11 cellular contexts compared by ENCODE assay signal in genomic region chr5:8843766-8844165, GRCh38.
DNase-seq lines count a peak whose midpoint lies in the region; ATAC-seq and TF ChIP-seq lines count a peak whose summit lies in the region.
"Had no signal": no experiment of that assay in that cellular context is flagged by ENCODE, and none has a peak within 500 bp of the region (broad histone marks: within the 10 kb centered on the region; RNA-seq: fewer than 3 reads in every experiment).

No MANE protein-coding gene starts in this region.

- WGBS in testis, 2 donors: 31 to 42% methylated on average over 6 to 7 of the region's 7 CpGs

- peak overlapping the region; percentile 2 to 46 (median 7) for H3K4me3 Mint-ChIP-seq in brain
- H3K4me3 Mint-ChIP-seq: dendritic cell treated with granulocyte-macrophage colony-stimulating factor and Interleukin-4, amounts not matched to agents 40 ng/mL and 50 ng/mL, for 4 days; mesothelial cell of epicardium had no signal

- peaks cover 32% of the 10 kb centered on the region for H3K4me1 Mint-ChIP-seq in brain
- H3K4me1 Mint-ChIP-seq: mesothelial cell of epicardium had no signal

- peaks cover 3% of the 10 kb centered on the region for H3K36me3 Mint-ChIP-seq in brain

- no peaks in the 10 kb centered on the region for H3K9me3 ChIP-seq in testis

- no peak overlapping the region for H3K4me3 ChIP-seq in testis

- intact Hi-C loops in testis (cut with DNase I; ENCODE audit: low total_unique reads): no loop called here

- TF ChIP-seq POLR2A in testis (IDR thresholded peaks at IDR 0.05): no peak

- H3K36me3 ChIP-seq in testis (ENCODE audit: low read depth, missing control alignments): no peaks in the 10 kb centered on the region

- no peaks in the 10 kb centered on the region for H3K27me3 ChIP-seq in testis

- peaks cover 11% of the 10 kb centered on the region for H3K4me1 ChIP-seq in testis

- peaks cover 6 to 15% (median 8%) of the 10 kb centered on the region in 5 experiments for H3K9me3 Mint-ChIP-seq in brain

- peak overlapping the region in 1 of 2 donors; percentile 3 for H3K27ac ChIP-seq in testis

- peak overlapping the region; percentile 74 to 92 (median 88) for H3K27ac Mint-ChIP-seq in brain
- H3K27ac Mint-ChIP-seq: dendritic cell treated with granulocyte-macrophage colony-stimulating factor and Interleukin-4, amounts not matched to agents 40 ng/mL and 50 ng/mL, for 4 days; mesothelial cell of epicardium had no signal

- TF ChIP-seq CTCF in brain (conservative IDR thresholded peaks at IDR 0.05) (no peak), testis (IDR thresholded peaks at IDR 0.05) (no peak)

- DNase-seq in M059J (ENCODE audit: low read depth): peak; percentile 82
- peak; percentile 56 for DNase-seq in inferior parietal cortex (ENCODE audit: extremely low spot score)
- DNase-seq in testis: peak; percentile 50
- DNase-seq in stimulated activated CD4-positive, alpha-beta T cell treated with anti-CD3 and anti-CD28 coated beads, Interleukin-15, amount 100 ng/mL, for 24 hours: no peak
- DNase-seq in stimulated activated naive CD8-positive, alpha-beta T cell treated with anti-CD3 and anti-CD28 coated beads, Interleukin-15, Interleukin-2, amounts not matched to agents 100 U/mL and 50 U/mL, for 24 hours: no peak
- DNase-seq: activated CD4-positive, alpha-beta T cell treated with anti-CD3 and anti-CD28 coated beads, Interleukin-2, amount 50 U/mL, for 1 hour had no signal

- H3K27me3 Mint-ChIP-seq in brain: no peaks in the 10 kb centered on the region
- H3K27me3 Mint-ChIP-seq: dendritic cell treated with granulocyte-macrophage colony-stimulating factor and Interleukin-4, amounts not matched to agents 40 ng/mL and 50 ng/mL, for 4 days had no signal

- ATAC-seq in HG02642 (IDR thresholded peaks at IDR 0.05; ENCODE audit: poor library complexity, unreplicated experiment): no peak
- ATAC-seq in stimulated activated naive CD8-positive, alpha-beta T cell treated with anti-CD3 and anti-CD28 coated beads, Interleukin-15, Interleukin-2, amounts not matched to agents 100 U/mL and 50 U/mL, for 24 hours: no peak
- ATAC-seq: HCT116 had no signal

Comparison
In these comparisons a context has a peak if more than half of its experiments do, and no peak if none do; other contexts are left out.
1. DNase-seq: peak in M059J (single experiment), inferior parietal cortex (single experiment) and testis (single experiment); none in stimulated activated CD4-positive, alpha-beta T cell treated with anti-CD3 and anti-CD28 coated beads, Interleukin-15, amount 100 ng/mL, for 24 hours (single experiment) and stimulated activated naive CD8-positive, alpha-beta T cell treated with anti-CD3 and anti-CD28 coated beads, Interleukin-15, Interleukin-2, amounts not matched to agents 100 U/mL and 50 U/mL, for 24 hours (single experiment).